ENCODE assay signal across 8 cellular contexts in genomic region chr2:127408004-127408806, GRCh38. TPM values are rescaled to one million over a fixed set of nuclear protein-coding genes. Genes with fewer than 3 reads are reported as not detected.
DNase-seq lines count a peak whose midpoint lies in the region; ATAC-seq, FAIRE-seq and TF ChIP-seq lines count a peak whose summit lies in the region.

No MANE protein-coding gene starts in this region.

- TF ChIP-seq RAD21 in HepG2 (CRISPR knock-in tag; IDR thresholded peaks at IDR 0.05): peak; percentile 87

- intact Hi-C loops in HepG2 (cut with micrococcal nuclease; ENCODE audit: unreplicated experiment): loop anchor here (1.0 to 2.0 kb wide), 2 partner anchors 21 to 30 kb away; partner anchors contain the start of gene MAP3K2

- no peak for FAIRE-seq in HepG2 (lab: Jason Lieb, UNC)

- peak overlapping the region; percentile 71 to 89 (median 77) for H3K4me3 ChIP-seq in HepG2 (replicated peaks in 1 of 3; ENCODE audit: insufficient read depth in 1 of 3, low read depth in 2 of 3, low read length in 3 of 3)

- H3K36me3 ChIP-seq in HepG2 (replicated peaks in 1 of 2; ENCODE audit: control insufficient read depth in 1 of 2, insufficient read depth in 2 of 2, low read length in 2 of 2): no peaks in the 10 kb centered on the region

- peak overlapping the region; percentile 95 for H3K4me2 ChIP-seq in HepG2 (ENCODE audit: low read depth, low read length)

- TF ChIP-seq CTCF in 22Rv1 (IDR thresholded peaks at IDR 0.05) (no peak), HepG2 (CRISPR knock-in tag; IDR thresholded peaks at IDR 0.05) (peak; percentile 46; the same call in 1 of the 2 replicates)

- no peak overlapping the region for H2AFZ ChIP-seq in HepG2 (ENCODE audit: low read length)

- DNase-seq in NCI-H510A (lab: John Stamatoyannopoulos, UW) (peak; percentile 92), dedifferentiated amniotic fluid mesenchymal stem cell (ENCODE audit: extremely low spot score) (peak; percentile 81), HepG2 (ENCODE audit: low spot score) (peak; percentile 83)
- peak; percentile 72 to 82 for DNase-seq in activated CD4-positive, alpha-beta T cell treated with anti-CD3 and anti-CD28 coated beads, Interleukin-2, amount 50 U/mL, for 24 hours (ENCODE audit: low read depth in 1 of 2, low spot score in 1 of 2)
- peak; percentile 91 to 92 for DNase-seq in stimulated activated CD4-positive, alpha-beta T cell treated with anti-CD3 and anti-CD28 coated beads, Interleukin-2, amount 100 ng/mL, for 24 hours

- TF ChIP-seq POLR2A in HepG2 (IDR thresholded peaks at IDR 0.05; ENCODE audit: insufficient read depth in 1 of 2, low read depth in 2 of 2, low read length in 2 of 2): peak; percentile 28 to 49; a peak in 2 of 4 replicates

- under 1% methylated on average over 42 of the region's 75 CpGs for WGBS in HepG2 (ENCODE audit: low lambda C conversion rate)

- no peaks in the 10 kb centered on the region for H3K79me2 ChIP-seq in HepG2 (ENCODE audit: insufficient read depth, low read length)

- TF ChIP-seq EP300 in HepG2 (IDR thresholded peaks at IDR 0.05; ENCODE audit: low read depth in 2 of 2, low read length in 2 of 2) (peak in 1 of 2 experiments; percentile 78; a peak in 2 of 4 replicates), HepG2 (CRISPR knock-in tag; IDR thresholded peaks at IDR 0.05; ENCODE audit: borderline replicate concordance) (peak; percentile 31; the same call in 1 of the 2 replicates)

- peaks cover 63% of the 10 kb centered on the region for H3K4me1 ChIP-seq in HepG2 (ENCODE audit: insufficient read depth, low read length)

- ATAC-seq in GM18858 (IDR thresholded peaks at IDR 0.05; ENCODE audit: unreplicated experiment): peak; percentile 45
- peak; percentile 60 for ATAC-seq in HG03175 (IDR thresholded peaks at IDR 0.05; ENCODE audit: unreplicated experiment)
- peak; percentile 93 for ATAC-seq in HepG2

- no peaks in the 10 kb centered on the region for H3K27me3 ChIP-seq in HepG2 (ENCODE audit: control insufficient read depth in 1 of 2, insufficient read depth in 2 of 2, low read length in 2 of 2)

- POLR2A ChIA-PET in HepG2 (lab: Yijun Ruan, JAX): interaction anchor here (0.5 to 2.3 kb wide), 16 partner anchors 9 to 114 kb away, joined by 3 to 48 read pairs (median 4); partner anchors contain the start of genes ERCC3 and PROC

- no TSS peak for BruUV-seq in HepG2 (replicated peaks; lab: Mats Ljungman, UMichigan)

- in situ Hi-C loops in HepG2 (cut with HindIII; ENCODE audit: extremely low pct_ligation_motif_present, low pct_unique_long_range_greater_than_20kb): no loop called here

- CTCF ChIA-PET in HepG2 (lab: Yijun Ruan, JAX; ENCODE audit: low intra/inter-chr PET ratio, low total read pairs): interaction anchor here (1.0 kb wide), 1 partner anchor 45 kb away, joined by 3 read pairs; no protein-coding TSS in a partner anchor

- peak overlapping the region; percentile 91 for H3K9ac ChIP-seq in HepG2 (ENCODE audit: insufficient read depth, low read depth, low read length)

- H3K9me3 ChIP-seq in HepG2 (ENCODE audit: low read length): 0 out of 2 replicates have a peak, but pooled peaks cover 3% of the 10 kb centered on the region

- H4K20me1 ChIP-seq in HepG2 (ENCODE audit: insufficient read depth, low read length): no peaks in the 10 kb centered on the region

- H3K27ac ChIP-seq in 22Rv1 (peak overlapping the region; percentile 59), HepG2 (ENCODE audit: extremely low read length, insufficient read depth, low read length) (peak overlapping the region; percentile 82)

TF ChIP-seq in HepG2, 621 proteins besides CTCF, POLR2A, EP300 and RAD21 (continues in another document):
- peak; percentile 41 for TF ChIP-seq HOXD1 (CRISPR knock-in tag; IDR thresholded peaks at IDR 0.05)
- TF ChIP-seq GABPB1 (CRISPR knock-in tag; IDR thresholded peaks at IDR 0.05): peak; percentile 78
- TF ChIP-seq MIER2 (CRISPR knock-in tag; IDR thresholded peaks at IDR 0.05): no peak
- no peak for TF ChIP-seq ZSCAN30 (CRISPR knock-in tag; IDR thresholded peaks at IDR 0.05)
- peak; percentile 86 for TF ChIP-seq MAZ (IDR thresholded peaks at IDR 0.05; ENCODE audit: borderline replicate concordance, low read depth, low read length)
- TF ChIP-seq MAZ (CRISPR knock-in tag; IDR thresholded peaks at IDR 0.05; ENCODE audit: low read depth): peak; percentile 86
- TF ChIP-seq KLF13 (CRISPR knock-in tag; IDR thresholded peaks at IDR 0.05): peak; percentile 67; the same call in 1 of the 2 replicates
- no peak for TF ChIP-seq NR3C1 (CRISPR knock-in tag; IDR thresholded peaks at IDR 0.05)
- TF ChIP-seq NR0B2 (CRISPR knock-in tag; IDR thresholded peaks at IDR 0.05): peak; percentile 56; the same call in 1 of the 2 replicates
- TF ChIP-seq ZFP36 (IDR thresholded peaks at IDR 0.05; ENCODE audit: borderline replicate concordance, low read depth, low read length, partially characterized antibody): peak; percentile 96
- no peak; the same call in 1 of the 2 replicates for TF ChIP-seq ZNF850 (CRISPR knock-in tag; conservative IDR thresholded peaks at IDR 0.05)
- TF ChIP-seq MTERF4 (CRISPR knock-in tag; IDR thresholded peaks at IDR 0.05): peak; percentile 96
- peak; percentile 85 for TF ChIP-seq SAP130 (CRISPR knock-in tag; IDR thresholded peaks at IDR 0.05; ENCODE audit: low read depth)

RNA-seq across cellular contexts. Expression of gene PROC, which starts 10.0 kb away (rescaled TPM):
- total RNA-seq in HepG2 (2016; rRNA removed; fragmentation: Illumina TruSeq; extraction: Trizol): 52.1 and 134 TPM in 2 replicates
- 19.2 and 23.2 TPM in 2 replicates for total RNA-seq in HepG2 (2016; cell fraction: cytosol; rRNA removed; fragmentation: Illumina TruSeq; extraction: Trizol; ENCODE audit: low read depth)
- total RNA-seq in HepG2 (2016; cell fraction: insoluble cytoplasmic fraction; rRNA removed; fragmentation: Illumina TruSeq; extraction: Trizol): 49.9 and 134 TPM in 2 replicates
- total RNA-seq in HepG2 (2016; cell fraction: membrane; rRNA removed; fragmentation: Illumina TruSeq; extraction: Trizol): 37.4 and 38.6 TPM in 2 replicates
- 166 and 178 TPM in 2 replicates for total RNA-seq in HepG2 (2016; cell fraction: nucleus; rRNA removed; fragmentation: Illumina TruSeq; extraction: Trizol)
- 185 and 266 TPM in 2 replicates for polyA plus RNA-seq in HepG2 (2011; rRNA removed)
- 113 and 166 TPM in 2 replicates for polyA plus RNA-seq in HepG2 (2011; cell fraction: cytosol; rRNA removed)
- polyA plus RNA-seq in HepG2 (2011; cell fraction: nucleus; rRNA removed): 1,267 and 1,304 TPM in 2 replicates
- 232 and 321 TPM in 2 replicates for polyA plus RNA-seq in HepG2 (2012)
- polyA plus RNA-seq in HepG2 (2016; cell fraction: cytosol; fragmentation: Illumina TruSeq; extraction: Trizol; ENCODE audit: low read depth): 17.2 and 19.9 TPM in 2 replicates
- polyA plus RNA-seq in HepG2 (2016; cell fraction: insoluble cytoplasmic fraction; fragmentation: Illumina TruSeq; extraction: Trizol; ENCODE audit: low read depth): 48.9 and 49.8 TPM in 2 replicates
- 22.9 and 24.9 TPM in 2 replicates for polyA plus RNA-seq in HepG2 (2016; cell fraction: membrane; fragmentation: Illumina TruSeq; extraction: Trizol; ENCODE audit: low read depth)
- 354 and 380 TPM in 2 replicates for polyA plus RNA-seq in HepG2 (2016; cell fraction: nucleus; fragmentation: Illumina TruSeq; extraction: Trizol; ENCODE audit: insufficient read depth, low read depth)
- 241 TPM in 1 of 2 replicates, not detected in the other for polyA minus RNA-seq in HepG2 (2011; rRNA and poly(A)+ RNA removed; ENCODE audit: low replicate concordance)
- 64.7 and 65.5 TPM in 2 replicates for polyA minus RNA-seq in HepG2 (2011; cell fraction: cytosol; rRNA and poly(A)+ RNA removed)
- 172 and 188 TPM in 2 replicates for polyA minus RNA-seq in HepG2 (2011; cell fraction: nucleus; rRNA and poly(A)+ RNA removed)

RNA-seq across cellular contexts. Expression of gene MAP3K2, which starts 20.4 kb away (rescaled TPM):
- total RNA-seq in HepG2 (2016; rRNA removed; fragmentation: Illumina TruSeq; extraction: Trizol): 37.2 and 56.1 TPM in 2 replicates
- 12.9 and 13.4 TPM in 2 replicates for total RNA-seq in HepG2 (2016; cell fraction: cytosol; rRNA removed; fragmentation: Illumina TruSeq; extraction: Trizol; ENCODE audit: low read depth)
- total RNA-seq in HepG2 (2016; cell fraction: insoluble cytoplasmic fraction; rRNA removed; fragmentation: Illumina TruSeq; extraction: Trizol): 35.8 and 54.1 TPM in 2 replicates
- 28.2 and 32.6 TPM in 2 replicates for total RNA-seq in HepG2 (2016; cell fraction: membrane; rRNA removed; fragmentation: Illumina TruSeq; extraction: Trizol)
- total RNA-seq in HepG2 (2016; cell fraction: nucleus; rRNA removed; fragmentation: Illumina TruSeq; extraction: Trizol): 37.4 and 42.1 TPM in 2 replicates
- polyA plus RNA-seq in HepG2 (2011; rRNA removed): 11.2 and 12.2 TPM in 2 replicates
- polyA plus RNA-seq in HepG2 (2011; cell fraction: cytosol; rRNA removed): 5.1 and 7.6 TPM in 2 replicates
- 18.1 and 21.8 TPM in 2 replicates for polyA plus RNA-seq in HepG2 (2011; cell fraction: nucleus; rRNA removed)
- polyA plus RNA-seq in HepG2 (2012): 11.5 and 11.7 TPM in 2 replicates
- polyA plus RNA-seq in HepG2 (2016; cell fraction: cytosol; fragmentation: Illumina TruSeq; extraction: Trizol; ENCODE audit: low read depth): 0.44 and 0.68 TPM in 2 replicates
- polyA plus RNA-seq in HepG2 (2016; cell fraction: insoluble cytoplasmic fraction; fragmentation: Illumina TruSeq; extraction: Trizol; ENCODE audit: low read depth): 14.1 and 15.7 TPM in 2 replicates
- polyA plus RNA-seq in HepG2 (2016; cell fraction: membrane; fragmentation: Illumina TruSeq; extraction: Trizol; ENCODE audit: low read depth): 3.3 and 3.5 TPM in 2 replicates
- 28.7 and 30.7 TPM in 2 replicates for polyA plus RNA-seq in HepG2 (2016; cell fraction: nucleus; fragmentation: Illumina TruSeq; extraction: Trizol; ENCODE audit: insufficient read depth, low read depth)
- polyA minus RNA-seq in HepG2 (2011; rRNA and poly(A)+ RNA removed; ENCODE audit: low replicate concordance): 20.5 and 26.7 TPM in 2 replicates
- 43.5 and 45.0 TPM in 2 replicates for polyA minus RNA-seq in HepG2 (2011; cell fraction: cytosol; rRNA and poly(A)+ RNA removed)
- 46.0 and 46.6 TPM in 2 replicates for polyA minus RNA-seq in HepG2 (2011; cell fraction: nucleus; rRNA and poly(A)+ RNA removed)

Comparison
In these comparisons a context has a peak if more than half of its experiments do, and no peak if none do; other contexts are left out.
1. Peak in every context shown above with its lines: DNase-seq, ATAC-seq, H3K4me3 ChIP-seq and H3K27ac ChIP-seq.